ENCODE assay signal across 14 cellular contexts in genomic region chr16:19127674-19128131, GRCh38. TPM values are rescaled to one million over a fixed set of nuclear protein-coding genes. Genes with fewer than 3 reads are reported as not detected.
DNase-seq lines count a peak whose midpoint lies in the region; ATAC-seq and TF ChIP-seq lines count a peak whose summit lies in the region.
"Had no signal": no experiment of that assay in that cellular context is flagged by ENCODE, and none has a peak within 500 bp of the region (broad histone marks: within the 10 kb centered on the region; RNA-seq: fewer than 3 reads in every experiment).

No MANE protein-coding gene starts in this region.

- no peak overlapping the region for H3K4me3 ChIP-seq in lower lobe of right lung

- peak overlapping the region; percentile 13 to 69 for H3K27ac Mint-ChIP-seq in effector memory CD8-positive, alpha-beta T cell
- H3K27ac Mint-ChIP-seq: activated naive CD4-positive, alpha-beta T cell treated with anti-CD3 and anti-CD28 coated beads for 36 hours had no signal

- H3K4me1 Mint-ChIP-seq in effector memory CD8-positive, alpha-beta T cell (ENCODE audit: low read depth in 2 of 2) = peaks cover 8 to 21% of the 10 kb centered on the region in 2 donors

- intact Hi-C loops in lower lobe of right lung (cut with DNase I) = no loop called here

- DNase-seq in SIG-M5 treated with dmso at 0.1 percent for 504 hours (lab: John Stamatoyannopoulos, UW; ENCODE audit: unreplicated experiment) (peak; percentile 43), SIG-M5 (lab: John Stamatoyannopoulos, UW) (no peak), lower lobe of right lung (no peak), NCI-H187 treated with DMSO at 0.1 percent for 48 hours (lab: John Stamatoyannopoulos, UW) (no peak), GM13977 (ENCODE audit: low spot score) (no peak)
- DNase-seq in effector memory CD8-positive, alpha-beta T cell = no peak
- DNase-seq: 8988T; activated naive CD4-positive, alpha-beta T cell treated with anti-CD3 and anti-CD28 coated beads for 36 hours; foreskin melanocyte; NCI-H146; occipital lobe had no signal

- peaks cover 4% of the 10 kb centered on the region for H3K9me3 ChIP-seq in lower lobe of right lung

- H3K36me3 Mint-ChIP-seq in effector memory CD8-positive, alpha-beta T cell (ENCODE audit: insufficient read depth) = no peaks in the 10 kb centered on the region

- H3K9me3 Mint-ChIP-seq in effector memory CD8-positive, alpha-beta T cell = no peaks in the 10 kb centered on the region
- H3K9me3 Mint-ChIP-seq: activated naive CD4-positive, alpha-beta T cell treated with anti-CD3 and anti-CD28 coated beads for 36 hours had no signal

- H3K4me1 ChIP-seq in lower lobe of right lung = peaks cover 55% of the 10 kb centered on the region

- TF ChIP-seq CTCF in lower lobe of right lung (IDR thresholded peaks at IDR 0.05) = no peak
- TF ChIP-seq CTCF in GM13977 (IDR thresholded peaks at IDR 0.05; ENCODE audit: extremely low read depth, insufficient read depth, missing control alignments) = no peak

- no peaks in the 10 kb centered on the region for H3K27me3 Mint-ChIP-seq in effector memory CD8-positive, alpha-beta T cell

- no peaks in the 10 kb centered on the region for H3K27me3 ChIP-seq in lower lobe of right lung (ENCODE audit: low read depth)

- H3K36me3 ChIP-seq in lower lobe of right lung = no peaks in the 10 kb centered on the region

- H3K4me3 Mint-ChIP-seq in effector memory CD8-positive, alpha-beta T cell = no peak overlapping the region
- H3K4me3 Mint-ChIP-seq: activated naive CD4-positive, alpha-beta T cell treated with anti-CD3 and anti-CD28 coated beads for 36 hours had no signal

- H3K27ac ChIP-seq in lower lobe of right lung = no peak overlapping the region

- in situ Hi-C loops in GM13977 (cut with MboI; ENCODE audit: low pct_unique_long_range_greater_than_20kb, low sequenced_read_pairs, unreplicated experiment) = no loop called here

- ATAC-seq in GM21423 (IDR thresholded peaks at IDR 0.05; ENCODE audit: unreplicated experiment) (peak; percentile 54), HG03280 (IDR thresholded peaks at IDR 0.05; ENCODE audit: unreplicated experiment) (peak; percentile 75), lower lobe of right lung (no peak)
- ATAC-seq in effector memory CD8-positive, alpha-beta T cell (replicated peaks) = no peak

RNA-seq across cellular contexts. Expression of gene ITPRIPL2, which starts 13.9 kb away (rescaled TPM):
- 60.7 TPM for total RNA-seq in lower lobe of right lung
- total RNA-seq: OCI-LY7 had no signal

RNA-seq across cellular contexts. Expression of gene SYT17, which starts 40.3 kb away (rescaled TPM):
- 11.8 TPM for total RNA-seq in lower lobe of right lung
- total RNA-seq: activated naive CD4-positive, alpha-beta T cell treated with anti-CD3 and anti-CD28 coated beads for 36 hours had no signal

Comparison
In these comparisons a context has a peak if more than half of its experiments do, and no peak if none do; other contexts are left out.
1. ATAC-seq: peak in GM21423 (single experiment) and HG03280 (single experiment); none in effector memory CD8-positive, alpha-beta T cell (single experiment) and lower lobe of right lung (0 of 2).